In the genomic region with DNA sequence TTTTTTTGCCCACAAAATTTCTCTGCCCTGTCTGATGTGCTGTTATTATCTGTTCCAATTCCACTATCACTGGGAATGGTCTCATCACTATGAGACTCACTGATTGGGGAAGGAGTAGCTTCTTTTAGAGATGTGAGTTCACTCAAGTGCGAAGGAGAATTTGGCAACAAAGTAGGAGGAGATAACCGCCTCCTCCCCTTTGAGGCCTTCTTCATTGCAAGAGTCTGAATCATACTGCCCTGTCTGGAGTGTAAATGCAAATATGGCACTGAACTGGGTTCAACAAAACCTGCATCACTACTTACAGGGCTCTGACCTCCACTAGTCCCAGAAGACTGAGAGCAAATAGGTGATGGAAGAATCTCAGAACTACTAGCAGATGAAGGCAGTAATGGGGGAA, we compare ENCODE assay signal across 15 cellular contexts.
A peak's percentile ranks its signal among the peaks of the same experiment; 100 is the strongest.
DNase-seq lines count a peak whose midpoint lies in the region; ATAC-seq and TF ChIP-seq lines count a peak whose summit lies in the region.
"Had no signal": no experiment of that assay in that cellular context is flagged by ENCODE, and none has a peak within 500 bp of the region (broad histone marks: within the 10 kb centered on the region; RNA-seq: fewer than 3 reads in every experiment).

No MANE protein-coding gene starts in this region.

- H3K27me3 Mint-ChIP-seq in activated B cell treated with CpG ODN at 0.5 μM for 24 hours: no peaks in the 10 kb centered on the region
- H3K27me3 Mint-ChIP-seq: activated CD8-positive, alpha-beta T cell treated with anti-CD3 and anti-CD28 coated beads for 36 hours; central memory CD8-positive, alpha-beta T cell had no signal

- TF ChIP-seq CTCF in activated B cell treated with CpG ODN at 0.5 μM for 24 hours (IDR thresholded peaks at IDR 0.05) (no peak), foreskin fibroblast (IDR thresholded peaks at IDR 0.05; ENCODE audit: low read depth, low read length) (no peak)

- DNase-seq in A172 (ENCODE audit: low spot score): peak; percentile 38
- peak; percentile 57 for DNase-seq in HCEC 1CT
- no peak for DNase-seq in activated B cell treated with CpG ODN at 0.5 μM for 24 hours
- peak; percentile 54 to 72 for DNase-seq in foreskin fibroblast
- no peak for DNase-seq in iPS-NIHi11 (ENCODE audit: low spot score)
- no peak for DNase-seq in retina
- DNase-seq: activated CD8-positive, alpha-beta T cell treated with anti-CD3 and anti-CD28 coated beads for 36 hours; activated gamma-delta T cell; kidney; NCI-H446; transverse colon had no signal

- intact Hi-C loops in activated B cell treated with CpG ODN at 0.5 μM for 24 hours (cut with micrococcal nuclease): loop anchor here (2.0 kb wide), 1 partner anchor 14 kb away; no protein-coding TSS in a partner anchor

- no peak overlapping the region for H3K4me3 Mint-ChIP-seq in activated B cell treated with CpG ODN at 0.5 μM for 24 hours
- H3K4me3 Mint-ChIP-seq: activated CD8-positive, alpha-beta T cell treated with anti-CD3 and anti-CD28 coated beads for 36 hours; central memory CD8-positive, alpha-beta T cell; nephron had no signal

- peak overlapping the region; percentile 30 for H3K27ac Mint-ChIP-seq in activated B cell treated with CpG ODN at 0.5 μM for 24 hours
- H3K27ac Mint-ChIP-seq: activated CD8-positive, alpha-beta T cell treated with anti-CD3 and anti-CD28 coated beads for 36 hours; nephron had no signal

- H3K9me3 Mint-ChIP-seq in activated B cell treated with CpG ODN at 0.5 μM for 24 hours: no peaks in the 10 kb centered on the region
- H3K9me3 Mint-ChIP-seq: central memory CD8-positive, alpha-beta T cell; nephron had no signal

- H3K36me3 Mint-ChIP-seq in activated B cell treated with CpG ODN at 0.5 μM for 24 hours (ENCODE audit: low read depth): peaks cover 56% of the 10 kb centered on the region

- CTCF ChIA-PET in activated B cell treated with CpG ODN at 0.5 μM for 24 hours (lab: Charles Lee): interaction anchor here (0.7 kb wide), 1 partner anchor 227 kb away, joined by 3 read pairs; no protein-coding TSS in a partner anchor

- peak; percentile 58 for ATAC-seq in activated B cell treated with CpG ODN at 0.5 μM for 24 hours (ENCODE audit: low read depth)
- ATAC-seq in GM19351 (IDR thresholded peaks at IDR 0.05; ENCODE audit: unreplicated experiment): no peak
- ATAC-seq in GM18907 (IDR thresholded peaks at IDR 0.05; ENCODE audit: unreplicated experiment): no peak
- ATAC-seq: activated CD8-positive, alpha-beta T cell treated with anti-CD3 and anti-CD28 coated beads for 36 hours had no signal

- peaks cover 22% of the 10 kb centered on the region for H3K4me1 Mint-ChIP-seq in activated B cell treated with CpG ODN at 0.5 μM for 24 hours

- POLR2A ChIA-PET in activated B cell treated with CpG ODN at 0.5 μM for 24 hours (lab: Charles Lee): interaction anchor here (1.1 kb wide), 1 partner anchor 83 kb away, joined by 4 read pairs; a partner anchor contains a TSS

- no peak overlapping the region for H3K4me3 ChIP-seq in foreskin fibroblast (ENCODE audit: low read depth in 1 of 2, low read length in 2 of 2)
- H3K4me3 ChIP-seq: transverse colon had no signal

Comparison
In these comparisons a context has a peak if more than half of its experiments do, and no peak if none do; other contexts are left out.
1. DNase-seq: peak in A172 (single experiment), HCEC 1CT (single experiment) and foreskin fibroblast (2 of 2); none in activated B cell treated with CpG ODN at 0.5 μM for 24 hours (single experiment), iPS-NIHi11 (single experiment) and retina (single experiment).